8 cellular contexts compared by ENCODE assay signal in genomic region chr6:157990321-157991066, GRCh38. TPM values are rescaled to one million over a fixed set of nuclear protein-coding genes. Genes with fewer than 3 reads are reported as not detected.
A peak's percentile ranks its signal among the peaks of the same experiment; 100 is the strongest.
DNase-seq lines count a peak whose midpoint lies in the region; ATAC-seq and TF ChIP-seq lines count a peak whose summit lies in the region.

No MANE protein-coding gene starts in this region.

- TF ChIP-seq POLR2A in esophagus muscularis mucosa (IDR thresholded peaks at IDR 0.05; ENCODE audit: low read depth), result no peak

- H4K20me1 ChIP-seq in SK-N-SH (ENCODE audit: insufficient read depth) (peaks cover 26% of the 10 kb centered on the region), neural progenitor cell (ENCODE audit: low read depth) (no peaks in the 10 kb centered on the region)

- POLR2A ChIA-PET in SK-N-SH (lab: Yijun Ruan, JAX), result interaction anchor here (1.0 kb wide), 1 partner anchor 41 kb away, joined by 3 read pairs; no protein-coding TSS in a partner anchor

- peaks cover 13% of the 10 kb centered on the region for H3F3A ChIP-seq in SK-N-SH (replicated peaks; ENCODE audit: insufficient read depth)
- peaks cover 5% of the 10 kb centered on the region for H3F3A ChIP-seq in neural progenitor cell (ENCODE audit: low read depth)

- H3K4me3 ChIP-seq in SK-N-SH (ENCODE audit: low read depth in 2 of 2, low read length in 1 of 2), result peak overlapping the region in 1 of 2 experiments; percentile 23; a peak in 2 of 4 replicates
- H3K4me3 ChIP-seq in SJCRH30, result peak overlapping the region; percentile 35
- H3K4me3 ChIP-seq in esophagus muscularis mucosa, result peak overlapping the region in 1 of 4 donors; percentile 4
- H3K4me3 ChIP-seq in neural progenitor cell, result no peak overlapping the region

- TF ChIP-seq RAD21 in SK-N-SH (IDR thresholded peaks at IDR 0.05; ENCODE audit: low read length), result no peak

- 94% methylated on average over 14 of the region's 15 CpGs for WGBS in SK-N-SH (ENCODE audit: low lambda C conversion rate)
- WGBS in esophagus muscularis mucosa, result 73% methylated on average over 13 of the region's 15 CpGs

- intact Hi-C loops in esophagus muscularis mucosa (cut with DNase I), result no loop called here

- H3K9me3 Mint-ChIP-seq in neural progenitor cell, result no peaks in the 10 kb centered on the region

- no peaks in the 10 kb centered on the region for H3K27me3 ChIP-seq in SK-N-SH (ENCODE audit: insufficient read depth)
- no peaks in the 10 kb centered on the region for H3K27me3 ChIP-seq in SJCRH30
- H3K27me3 ChIP-seq in esophagus muscularis mucosa, result no peaks in the 10 kb centered on the region
- no peaks in the 10 kb centered on the region for H3K27me3 ChIP-seq in neural progenitor cell

- TF ChIP-seq EP300 in SK-N-SH (IDR thresholded peaks at IDR 0.05; ENCODE audit: borderline replicate concordance in 1 of 2, low read depth in 1 of 2, low read length in 1 of 2) (no peak), esophagus muscularis mucosa (IDR thresholded peaks at IDR 0.05) (no peak)

- ATAC-seq in SK-N-SH treated with all-trans-retinoic acid at 6 μM for 48 hours (no peak), HG03135 (IDR thresholded peaks at IDR 0.05; ENCODE audit: unreplicated experiment) (no peak)
- ATAC-seq in stimulated activated naive CD8-positive, alpha-beta T cell treated with anti-CD3 and anti-CD28 coated beads, Interleukin-15, Interleukin-2, amounts not matched to agents 100 U/mL and 50 U/mL, for 24 hours, result peak; percentile 72

- H3K4me2 ChIP-seq in SK-N-SH (peak overlapping the region; percentile 78), neural progenitor cell (no peak overlapping the region)

- no peaks in the 10 kb centered on the region for H3K27me3 Mint-ChIP-seq in neural progenitor cell (ENCODE audit: insufficient read depth, low read depth)

- peak overlapping the region; percentile 27; the same call in 1 of the 2 replicates for H3K9ac ChIP-seq in SK-N-SH
- H3K9ac ChIP-seq in neural progenitor cell, result no peak overlapping the region

- peak overlapping the region; percentile 48 to 78 for H3K27ac ChIP-seq in SK-N-SH (ENCODE audit: low read depth in 2 of 2, low read length in 1 of 2)
- H3K27ac ChIP-seq in SJCRH30, result peak overlapping the region; percentile 43
- H3K27ac ChIP-seq in esophagus muscularis mucosa (replicated peaks in 1 of 4), result peak overlapping the region; percentile 69 to 78 (median 75)
- no peak overlapping the region for H3K27ac ChIP-seq in neural progenitor cell

- H2AFZ ChIP-seq in SK-N-SH (ENCODE audit: low read depth) (no peak overlapping the region), neural progenitor cell (replicated peaks) (no peak overlapping the region)

- peaks cover 12% of the 10 kb centered on the region for H3K4me1 Mint-ChIP-seq in neural progenitor cell

- H3K9me2 ChIP-seq in SK-N-SH, result no peaks in the 10 kb centered on the region

- no peaks in the 10 kb centered on the region for H3K36me3 Mint-ChIP-seq in neural progenitor cell

- H3K4me1 ChIP-seq in SK-N-SH (ENCODE audit: control insufficient read depth in 1 of 2, insufficient read depth in 2 of 2, low read depth in 1 of 2, low read length in 1 of 2) (peaks cover 31 to 36% of the 10 kb centered on the region in 2 experiments; a peak in 3 of 4 replicates), SJCRH30 (peaks cover 40% of the 10 kb centered on the region), esophagus muscularis mucosa (peaks cover 21 to 68% (median 65%) of the 10 kb centered on the region in 4 donors), neural progenitor cell (peaks cover 6% of the 10 kb centered on the region)

- no peaks in the 10 kb centered on the region for H3K9me3 ChIP-seq in SK-N-SH
- no peaks in the 10 kb centered on the region for H3K9me3 ChIP-seq in SJCRH30 (replicated peaks)
- no peaks in the 10 kb centered on the region for H3K9me3 ChIP-seq in esophagus muscularis mucosa
- no peaks in the 10 kb centered on the region for H3K9me3 ChIP-seq in neural progenitor cell (ENCODE audit: low read depth)

- TF ChIP-seq CTCF in SK-N-SH (IDR thresholded peaks at IDR 0.05) (no peak), esophagus muscularis mucosa (IDR thresholded peaks at IDR 0.05) (no peak), neural progenitor cell (IDR thresholded peaks at IDR 0.05) (no peak)

- no peak overlapping the region for H3K4me3 Mint-ChIP-seq in neural progenitor cell

- DNase-seq in SK-N-SH, result no peak
- peak; percentile 79 to 86 for DNase-seq in SJCRH30
- DNase-seq in esophagus muscularis mucosa (ENCODE audit: extremely low spot score), result no peak
- DNase-seq in stimulated activated naive CD8-positive, alpha-beta T cell treated with anti-CD3 and anti-CD28 coated beads, Interleukin-15, Interleukin-2, amounts not matched to agents 100 U/mL and 50 U/mL, for 24 hours, result peak; percentile 45
- no peak for DNase-seq in CD1c-positive myeloid dendritic cell (ENCODE audit: extremely low spot score)
- no peak for DNase-seq in neural progenitor cell (ENCODE audit: low spot score)

- H3K27ac Mint-ChIP-seq in neural progenitor cell, result no peak overlapping the region

- H3K36me3 ChIP-seq in SK-N-SH (replicated peaks in 1 of 2; ENCODE audit: control insufficient read depth in 1 of 2, insufficient read depth in 2 of 2, low read length in 1 of 2) (peaks cover 0 to 13% of the 10 kb centered on the region in 2 experiments), SJCRH30 (no peaks in the 10 kb centered on the region), esophagus muscularis mucosa (no peaks in the 10 kb centered on the region), neural progenitor cell (no peaks in the 10 kb centered on the region)

- CTCF ChIA-PET in SK-N-SH (lab: Yijun Ruan, JAX), result interaction anchor here (0.8 to 2.9 kb wide), 5 partner anchors 9 to 83 kb away, joined by 3 to 11 read pairs (median 4); partner anchors contain the start of gene SYNJ2

- H3K79me2 ChIP-seq in SK-N-SH (ENCODE audit: insufficient read depth), result peaks cover 100% of the 10 kb centered on the region
- no peaks in the 10 kb centered on the region for H3K79me2 ChIP-seq in neural progenitor cell (ENCODE audit: low read depth)

TF ChIP-seq in SK-N-SH, 30 proteins besides CTCF, POLR2A, EP300 and RAD21 (continues in another document):
- TF ChIP-seq PBX3 (IDR thresholded peaks at IDR 0.05) (no peak), MAX (IDR thresholded peaks at IDR 0.05; ENCODE audit: low read depth) (no peak), YY1 (IDR thresholded peaks at IDR 0.05; ENCODE audit: low read depth) (no peak), NRF1 (IDR thresholded peaks at IDR 0.05; ENCODE audit: low read depth, low read length) (no peak), EZH2phosphoT487 (IDR thresholded peaks at IDR 0.05; ENCODE audit: borderline replicate concordance, low read depth) (no peak), MEF2A (IDR thresholded peaks at IDR 0.05; ENCODE audit: borderline replicate concordance, low read depth) (no peak), MXI1 (IDR thresholded peaks at IDR 0.05; ENCODE audit: low read depth, low read length) (no peak), TCF12 (IDR thresholded peaks at IDR 0.05) (no peak), FOXJ3 (CRISPR knock-in tag; IDR thresholded peaks at IDR 0.05) (no peak), SIN3A (IDR thresholded peaks at IDR 0.05; ENCODE audit: borderline replicate concordance, low read depth, low read length) (no peak), JUND (IDR thresholded peaks at IDR 0.05) (no peak)

TF ChIP-seq in SK-N-SH treated with all-trans-retinoic acid at 6 μM for 48 hours, 23 proteins besides CTCF, POLR2A, EP300 and RAD21 (continues in another document):
- TF ChIP-seq TCF4 (CRISPR knock-in tag; IDR thresholded peaks at IDR 0.05; ENCODE audit: borderline replicate concordance), result no peak
- no peak for TF ChIP-seq TSHZ2 (CRISPR knock-in tag; IDR thresholded peaks at IDR 0.05)
- no peak for TF ChIP-seq GLIS3 (CRISPR knock-in tag; IDR thresholded peaks at IDR 0.05)
- TF ChIP-seq CREB5 (CRISPR knock-in tag; IDR thresholded peaks at IDR 0.05; ENCODE audit: low read depth), result no peak
- TF ChIP-seq RARB (CRISPR knock-in tag; IDR thresholded peaks at IDR 0.05), result no peak
- TF ChIP-seq TOX (CRISPR knock-in tag; IDR thresholded peaks at IDR 0.05; ENCODE audit: borderline replicate concordance), result no peak
- TF ChIP-seq ISL1 (CRISPR knock-in tag; IDR thresholded peaks at IDR 0.05), result no peak
- no peak for TF ChIP-seq ZNF8 (CRISPR knock-in tag; IDR thresholded peaks at IDR 0.05)

RNA-seq across cellular contexts. Expression of gene SYNJ2, which starts 8.8 kb away (rescaled TPM):
- polyA plus RNA-seq in SK-N-SH (2012; rRNA removed), result 35.3 and 40.0 TPM in 2 replicates
- polyA plus RNA-seq in SK-N-SH (2012; cell fraction: cytosol; rRNA removed), result 28.3 and 33.0 TPM in 2 replicates
- 56.9 and 66.8 TPM in 2 replicates for polyA plus RNA-seq in SK-N-SH (2012; cell fraction: nucleus; rRNA removed)
- 32.5 and 33.4 TPM in 2 replicates for total RNA-seq in SJCRH30 (2014; rRNA removed; shearing (Covaris generic))
- total RNA-seq in esophagus muscularis mucosa (10 to 100 TPM; 17.0 to 25.3 (median 25.1) TPM), neural progenitor cell (ENCODE audit: low replicate concordance) (2.5 and 4.8 TPM in 2 replicates)

Comparison
In these comparisons a context has a peak if more than half of its experiments do, and no peak if none do; other contexts are left out.
1. DNase-seq: peak in SJCRH30 (2 of 2) and stimulated activated naive CD8-positive, alpha-beta T cell treated with anti-CD3 and anti-CD28 coated beads, Interleukin-15, Interleukin-2, amounts not matched to agents 100 U/mL and 50 U/mL, for 24 hours (single experiment); none in SK-N-SH (single experiment), esophagus muscularis mucosa (single experiment), CD1c-positive myeloid dendritic cell (single experiment) and neural progenitor cell (single experiment).